In the genomic region with DNA sequence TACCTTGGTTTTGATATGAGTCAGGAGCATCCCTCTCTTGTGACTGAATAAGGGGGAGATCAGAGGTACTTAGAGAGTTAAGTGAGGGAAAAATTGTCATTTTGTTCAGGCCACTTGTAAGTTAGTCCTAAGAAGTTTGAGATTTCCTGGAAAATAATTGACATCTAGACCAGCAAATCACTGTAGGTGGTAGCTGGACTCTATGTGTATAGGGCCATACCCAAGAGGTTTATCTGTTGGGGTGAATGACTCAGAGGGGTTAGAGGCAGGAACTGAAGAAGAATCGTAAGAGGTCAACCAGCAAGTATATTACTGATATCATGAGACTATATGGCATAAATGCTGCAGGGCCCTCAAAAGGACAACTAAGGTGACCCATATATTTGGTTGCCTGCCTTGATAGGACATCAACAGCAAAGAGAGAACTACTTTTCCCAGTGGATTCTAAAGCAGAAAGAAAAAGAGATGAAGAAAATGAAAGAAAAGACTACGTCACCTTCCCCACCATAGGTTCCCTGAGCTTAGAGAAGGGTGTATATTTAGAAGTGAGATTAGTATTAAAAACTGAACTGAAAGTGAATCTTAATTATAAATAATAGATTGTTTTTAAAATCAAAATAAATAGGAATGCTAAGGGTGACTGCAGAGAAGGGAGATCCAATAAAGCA, we compare ENCODE assay signal across 10 cellular contexts. TPM values are rescaled to one million over a fixed set of nuclear protein-coding genes. Genes with fewer than 3 reads are reported as not detected.
A peak's percentile ranks its signal among the peaks of the same experiment; 100 is the strongest.
DNase-seq lines count a peak whose midpoint lies in the region; ATAC-seq and TF ChIP-seq lines count a peak whose summit lies in the region.
"Had no signal": no experiment of that assay in that cellular context is flagged by ENCODE, and none has a peak within 500 bp of the region (broad histone marks: within the 10 kb centered on the region; RNA-seq: fewer than 3 reads in every experiment).

No MANE protein-coding gene starts in this region.

- no peak overlapping the region for H2AFZ ChIP-seq in mammary epithelial cell (ENCODE audit: low read depth, low read length)
- no peak overlapping the region for H2AFZ ChIP-seq in osteoblast (ENCODE audit: low read length)

- peaks cover 27% of the 10 kb centered on the region for H3K4me1 ChIP-seq in mammary epithelial cell (ENCODE audit: insufficient read depth, low read length)
- peaks cover 6% of the 10 kb centered on the region for H3K4me1 ChIP-seq in osteoblast (ENCODE audit: insufficient read depth, low read length)

- H4K20me1 ChIP-seq in mammary epithelial cell (ENCODE audit: insufficient read depth, low read length) (no peaks in the 10 kb centered on the region), osteoblast (ENCODE audit: insufficient read depth, low read length) (no peaks in the 10 kb centered on the region)

- CTCF ChIA-PET in mammary epithelial cell (lab: Charles Lee; ENCODE audit: low non-redundant PET) (no interaction called here), MCF 10A (lab: Yijun Ruan, JAX) (interaction anchor here (0.6 to 5.2 kb wide), 5 partner anchors 8 to 430 kb away, joined by 3 to 32 read pairs (median 3); a partner anchor contains a TSS)

- 94% methylated on average over 2 of the region's 2 CpGs for WGBS in mammary epithelial cell (ENCODE audit: low coverage, missing lambda C conversion rate)

- H3K27ac ChIP-seq in mammary epithelial cell (ENCODE audit: insufficient read depth, low read depth, low read length) (peak overlapping the region; percentile 24), osteoblast (ENCODE audit: low read depth, low read length) (no peak overlapping the region)

- H3K9me3 ChIP-seq in mammary epithelial cell (replicated peaks; ENCODE audit: insufficient read depth, low read length) (no peaks in the 10 kb centered on the region), osteoblast (ENCODE audit: low read depth, low read length) (no peaks in the 10 kb centered on the region)

- in situ Hi-C loops in mammary epithelial cell (cut with MboI; ENCODE audit: low sequenced_read_pairs in 2 of 2): loop anchor here (10.0 to 25.0 kb wide), 2 partner anchors 405 to 413 kb away; a partner anchor contains a TSS

- H3K4me2 ChIP-seq in mammary epithelial cell (ENCODE audit: insufficient read depth, low read depth, low read length) (peak overlapping the region; percentile 16), osteoblast (ENCODE audit: insufficient read depth, low read length) (no peak overlapping the region)

- no peaks in the 10 kb centered on the region for H3K9me3 Mint-ChIP-seq in MCF 10A (ENCODE audit: unreplicated experiment)
- no peaks in the 10 kb centered on the region for H3K9me3 Mint-ChIP-seq in natural killer cell

- H3K27me3 ChIP-seq in mammary epithelial cell (ENCODE audit: insufficient read depth, low read length): no peaks in the 10 kb centered on the region
- no peaks in the 10 kb centered on the region for H3K27me3 ChIP-seq in osteoblast (ENCODE audit: insufficient read depth, low read length)

- H3K4me3 ChIP-seq in mammary epithelial cell (replicated peaks in 1 of 3; ENCODE audit: insufficient read depth in 1 of 3, low read depth in 2 of 3, low read length in 3 of 3): no peak overlapping the region
- H3K4me3 ChIP-seq in osteoblast (ENCODE audit: insufficient read depth, low read length): no peak overlapping the region

- ATAC-seq in HG02852 (IDR thresholded peaks at IDR 0.05; ENCODE audit: unreplicated experiment) (peak; percentile 80), natural killer cell (no peak)
- ATAC-seq: HCT116 had no signal

- H3K9ac ChIP-seq in mammary epithelial cell (ENCODE audit: insufficient read depth, low read length): no peak overlapping the region

- intact Hi-C loops in mammary epithelial cell (cut with micrococcal nuclease): loop anchor here (5.0 kb wide), 1 partner anchor 545 kb away; no protein-coding TSS in a partner anchor
- intact Hi-C loops in MCF 10A (cut with micrococcal nuclease): loop anchor here (5.0 kb wide), 1 partner anchor 545 kb away; no protein-coding TSS in a partner anchor
- intact Hi-C loops in natural killer cell (cut with micrococcal nuclease): no loop called here

- H3K4me1 Mint-ChIP-seq in MCF 10A (ENCODE audit: insufficient read depth, unreplicated experiment) (peaks cover 14% of the 10 kb centered on the region), natural killer cell (no peaks in the 10 kb centered on the region)

- H3K36me3 ChIP-seq in mammary epithelial cell (ENCODE audit: insufficient read depth, low read length) (no peaks in the 10 kb centered on the region), osteoblast (ENCODE audit: insufficient read depth, low read length) (no peaks in the 10 kb centered on the region)

- no peaks in the 10 kb centered on the region for H3K79me2 ChIP-seq in mammary epithelial cell (ENCODE audit: insufficient read depth, low read length)
- no peaks in the 10 kb centered on the region for H3K79me2 ChIP-seq in osteoblast (ENCODE audit: insufficient read depth, low read length)

- H3K4me3 Mint-ChIP-seq in MCF 10A (ENCODE audit: unreplicated experiment) (no peak overlapping the region), natural killer cell (no peak overlapping the region)

- no peak for TF ChIP-seq CTCF in mammary epithelial cell (conservative IDR thresholded peaks at IDR 0.05 in 1 of 2, IDR thresholded peaks at IDR 0.05 in 1 of 2; ENCODE audit: extremely low read depth in 1 of 2, insufficient read depth in 1 of 2, low read depth in 1 of 2, low read length in 2 of 2)
- no peak for TF ChIP-seq CTCF in MCF 10A (IDR thresholded peaks at IDR 0.05; ENCODE audit: unreplicated experiment)
- no peak for TF ChIP-seq CTCF in osteoblast (IDR thresholded peaks at IDR 0.05; ENCODE audit: extremely low read depth, low read depth, low read length)
- TF ChIP-seq CTCF in natural killer cell (IDR thresholded peaks at IDR 0.05): no peak

- DNase-seq in mammary epithelial cell: no peak
- no peak for DNase-seq in MCF 10A (ENCODE audit: unreplicated experiment)
- peak; percentile 66 for DNase-seq in NCI-H226
- no peak for DNase-seq in globus pallidus (ENCODE audit: low spot score)
- no peak for DNase-seq in UCSD-AML1 (lab: John Stamatoyannopoulos, UW; ENCODE audit: unreplicated experiment)
- no peak for DNase-seq in osteoblast (ENCODE audit: insufficient read length, low spot score, missing footprints)
- no peak for DNase-seq in natural killer cell
- DNase-seq: NK-92 treated with Interleukin-12 subunit alpha and Interleukin-12 subunit beta, amount 100 ng/mL, for 24 hours had no signal

- POLR2A ChIA-PET in MCF 10A (lab: Yijun Ruan, JAX): interaction anchor here (0.7 kb wide), 1 partner anchor 9 kb away, joined by 3 read pairs; no protein-coding TSS in a partner anchor

- dilution Hi-C loops in mammary epithelial cell (cut with HindIII; ENCODE audit: low sequenced_read_pairs): no loop called here

- BruUV-seq in mammary epithelial cell (replicated peaks; lab: Mats Ljungman, UMichigan): no TSS peak
- no TSS peak for BruUV-seq in MCF 10A (replicated peaks; lab: Mats Ljungman, UMichigan)

- H3K27me3 Mint-ChIP-seq in MCF 10A (ENCODE audit: insufficient read depth, unreplicated experiment) (no peaks in the 10 kb centered on the region), natural killer cell (ENCODE audit: low read depth in 2 of 2) (no peaks in the 10 kb centered on the region)

- no peak overlapping the region for H3K27ac Mint-ChIP-seq in MCF 10A (ENCODE audit: low read depth, unreplicated experiment)
- H3K27ac Mint-ChIP-seq in natural killer cell: no peak overlapping the region

- H3K36me3 Mint-ChIP-seq in MCF 10A (ENCODE audit: insufficient read depth, unreplicated experiment): no peaks in the 10 kb centered on the region
- no peaks in the 10 kb centered on the region for H3K36me3 Mint-ChIP-seq in natural killer cell

RNA-seq across cellular contexts. Expression of a gene that starts 8.0 kb away (rescaled TPM):
- 10 to 100 TPM; 13.9 to 20.5 TPM for total RNA-seq in mammary epithelial cell
- 9.7 TPM for polyA plus RNA-seq in mammary epithelial cell
- 0.72 TPM for polyA minus RNA-seq in mammary epithelial cell
- total RNA-seq in MCF 10A (2022): 18.7 and 22.2 TPM in 2 replicates
- 18.5 and 23.3 TPM in 2 replicates for total RNA-seq in osteoblast
- total RNA-seq in natural killer cell: 10 to 100 TPM; 42.9 to 56.7 (median 44.8) TPM

RNA-seq across cellular contexts. Expression of a gene that starts 53.9 kb away (rescaled TPM):
- 1 to 10 TPM; 4.4 to 7.3 TPM for total RNA-seq in mammary epithelial cell
- polyA plus RNA-seq in mammary epithelial cell: 0.94 TPM
- polyA minus RNA-seq in mammary epithelial cell: 12.2 TPM
- 10.8 and 14.5 TPM in 2 replicates for total RNA-seq in MCF 10A (2022)
- total RNA-seq in osteoblast: 6.2 and 6.8 TPM in 2 replicates
- total RNA-seq in natural killer cell: 10 to 100 TPM; 30.9 to 37.5 (median 31.7) TPM
